Comparison of ENCODE assay signal across 26 cellular contexts in the genomic region with DNA sequence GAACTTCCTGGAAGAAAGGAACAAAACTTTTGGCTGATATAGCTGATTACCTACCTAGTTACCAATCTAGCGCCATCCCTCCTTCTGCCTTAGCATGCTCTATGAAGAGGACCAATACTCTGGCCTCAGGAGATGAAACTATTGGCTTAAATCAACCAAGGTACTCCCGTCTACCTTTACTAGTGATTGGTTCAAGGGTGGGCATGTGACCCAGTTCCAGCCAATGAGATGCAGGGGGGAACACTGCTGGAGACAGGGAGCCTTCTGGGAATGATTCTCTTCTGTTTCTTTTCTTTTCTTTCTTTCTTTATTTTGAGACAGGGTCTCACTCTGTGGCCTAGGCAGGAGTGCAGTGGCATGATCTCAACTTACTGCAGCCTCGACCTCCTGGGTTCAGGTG.
"Had no signal": no experiment of that assay in that cellular context is flagged by ENCODE, and none has a peak within 500 bp of the region (broad histone marks: within the 10 kb centered on the region; RNA-seq: fewer than 3 reads in every experiment).

No MANE protein-coding gene starts in this region.

- FAIRE-seq: endometrium had no signal

- H3K36me3 ChIP-seq: esophagus squamous epithelium, heart right ventricle, lower lobe of right lung, transverse colon, upper lobe of right lung, uterus had no signal

- H2AFZ ChIP-seq: parathyroid adenoma had no signal

- H3K9ac ChIP-seq: parathyroid adenoma had no signal

- H3K27ac ChIP-seq: coronary artery, esophagus squamous epithelium, heart right ventricle, lower lobe of right lung, parathyroid adenoma, transverse colon, upper lobe of right lung, uterus had no signal

- H3K4me1 ChIP-seq: lower lobe of right lung, parathyroid adenoma, transverse colon, upper lobe of right lung, uterus had no signal

- H3K4me3 ChIP-seq: coronary artery, esophagus squamous epithelium, heart right ventricle, lower lobe of right lung, smooth muscle cell, transverse colon, upper lobe of right lung, uterus had no signal

- ATAC-seq: effector memory CD8-positive, alpha-beta T cell; left ventricle myocardium superior; lower lobe of right lung; natural killer cell treated with Interleukin-12 subunit alpha and Interleukin-12 subunit beta and Interleukin-15 and Interleukin-18, amount 100 ng/mL, for 72 hours; sciatic nerve; stimulated activated naive B cell treated with anti-CD40 and anti-IgM and Interleukin-4, amounts not matched to agents 10 μg/mL and 1 μg/mL and 100 μg/mL, for 72 hours; upper lobe of right lung had no signal

- H3K4me2 ChIP-seq: smooth muscle cell had no signal

- H3K27me3 ChIP-seq: uterus had no signal

- H3K79me2 ChIP-seq: parathyroid adenoma had no signal

- H3K9me3 ChIP-seq: esophagus squamous epithelium, heart right ventricle, lower lobe of right lung, transverse colon, upper lobe of right lung, uterus had no signal

- DNase-seq: dermis blood vessel endothelial cell; effector memory CD8-positive, alpha-beta T cell; erythroblast; esophagus squamous epithelium; foreskin melanocyte; glutamatergic neuron; heart right ventricle; hypothalamus; immature natural killer cell; islet precursor cell; kidney glomerular epithelial cell; left ventricle myocardium superior; lower lobe of right lung; stimulated activated CD4-positive, alpha-beta T cell treated with anti-CD3 and anti-CD28 coated beads, Interleukin-12 subunit alpha, Interleukin-12 subunit beta, amount 100 ng/mL, for 4 hours; stimulated activated CD4-positive, alpha-beta T cell treated with anti-CD3 and anti-CD28 coated beads, Interleukin-1b, Interleukin-23, amount 100 ng/mL, for 48 hours; stimulated activated CD4-positive, alpha-beta T cell treated with anti-CD3 and anti-CD28 coated beads, Interleukin-4, amount 100 ng/mL, for 24 hours; stimulated activated naive B cell treated with anti-CD40 and anti-IgM and Interleukin-4, amounts not matched to agents 10 μg/mL and 1 μg/mL and 100 μg/mL, for 72 hours; transverse colon; upper lobe of right lung; uterus had no signal
